ENCODE assay signal across 2 cellular contexts in the genomic region with DNA sequence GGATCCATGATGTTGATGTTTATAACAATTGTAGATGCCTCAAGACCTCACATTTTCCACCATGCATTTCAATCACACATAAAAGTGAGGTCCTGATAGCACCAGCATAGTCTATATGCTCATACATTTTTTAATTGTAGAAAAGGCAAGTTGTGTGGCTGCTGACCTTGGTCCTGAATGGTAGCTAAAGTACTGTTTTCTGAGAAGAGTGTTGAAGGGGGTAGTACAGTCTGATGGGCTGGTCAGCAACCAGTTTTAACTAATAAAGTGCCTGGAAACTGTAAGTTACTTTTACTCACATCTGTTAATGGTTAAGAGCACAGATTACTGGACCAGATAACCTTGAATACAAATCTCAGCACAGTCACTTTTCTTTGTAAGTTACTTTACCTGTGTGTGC.
TF ChIP-seq lines count a peak whose summit lies in the region.

No MANE protein-coding gene starts in this region.

TF ChIP-seq in A549, 52 proteins besides CTCF, POLR2A, EP300 and RAD21 (continued from another document):
- TF ChIP-seq, protein P1, sequence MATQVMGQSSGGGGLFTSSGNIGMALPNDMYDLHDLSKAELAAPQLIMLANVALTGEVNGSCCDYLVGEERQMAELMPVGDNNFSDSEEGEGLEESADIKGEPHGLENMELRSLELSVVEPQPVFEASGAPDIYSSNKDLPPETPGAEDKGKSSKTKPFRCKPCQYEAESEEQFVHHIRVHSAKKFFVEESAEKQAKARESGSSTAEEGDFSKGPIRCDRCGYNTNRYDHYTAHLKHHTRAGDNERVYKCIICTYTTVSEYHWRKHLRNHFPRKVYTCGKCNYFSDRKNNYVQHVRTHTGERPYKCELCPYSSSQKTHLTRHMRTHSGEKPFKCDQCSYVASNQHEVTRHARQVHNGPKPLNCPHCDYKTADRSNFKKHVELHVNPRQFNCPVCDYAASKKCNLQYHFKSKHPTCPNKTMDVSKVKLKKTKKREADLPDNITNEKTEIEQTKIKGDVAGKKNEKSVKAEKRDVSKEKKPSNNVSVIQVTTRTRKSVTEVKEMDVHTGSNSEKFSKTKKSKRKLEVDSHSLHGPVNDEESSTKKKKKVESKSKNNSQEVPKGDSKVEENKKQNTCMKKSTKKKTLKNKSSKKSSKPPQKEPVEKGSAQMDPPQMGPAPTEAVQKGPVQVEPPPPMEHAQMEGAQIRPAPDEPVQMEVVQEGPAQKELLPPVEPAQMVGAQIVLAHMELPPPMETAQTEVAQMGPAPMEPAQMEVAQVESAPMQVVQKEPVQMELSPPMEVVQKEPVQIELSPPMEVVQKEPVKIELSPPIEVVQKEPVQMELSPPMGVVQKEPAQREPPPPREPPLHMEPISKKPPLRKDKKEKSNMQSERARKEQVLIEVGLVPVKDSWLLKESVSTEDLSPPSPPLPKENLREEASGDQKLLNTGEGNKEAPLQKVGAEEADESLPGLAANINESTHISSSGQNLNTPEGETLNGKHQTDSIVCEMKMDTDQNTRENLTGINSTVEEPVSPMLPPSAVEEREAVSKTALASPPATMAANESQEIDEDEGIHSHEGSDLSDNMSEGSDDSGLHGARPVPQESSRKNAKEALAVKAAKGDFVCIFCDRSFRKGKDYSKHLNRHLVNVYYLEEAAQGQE (IDR thresholded peaks at IDR 0.05): peak; percentile 92
TF ChIP-seq in A549: peak in this region for 2.

TF ChIP-seq in HCT116, 20 proteins besides CTCF, POLR2A, EP300 and RAD21 (continued from another document):
- TF ChIP-seq, protein P1 (IDR thresholded peaks at IDR 0.05; ENCODE audit: low read depth): peak; percentile 75
TF ChIP-seq in HCT116: peak in this region for 1.
